36 cellular contexts compared by ENCODE assay signal in the genomic region with DNA sequence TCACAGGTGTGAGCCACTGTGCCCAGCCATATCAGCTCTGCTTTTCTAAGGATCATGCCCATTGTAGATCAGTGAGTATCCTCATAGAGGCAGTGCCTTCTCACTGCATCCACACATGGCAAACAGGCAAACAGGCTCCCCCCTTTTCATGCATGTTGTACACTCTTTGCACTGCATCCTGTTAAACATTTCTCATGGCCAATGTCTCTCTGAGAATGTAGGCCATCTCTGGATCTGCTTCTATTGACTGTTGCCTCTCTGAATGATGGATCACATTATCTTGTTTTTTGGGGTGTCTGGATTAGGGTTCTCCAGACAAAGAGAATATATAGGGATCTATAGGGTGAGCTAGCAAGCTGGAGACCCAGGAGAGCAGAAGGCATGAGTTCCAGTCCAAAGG.
"Had no signal": no experiment of that assay in that cellular context is flagged by ENCODE, and none has a peak within 500 bp of the region (broad histone marks: within the 10 kb centered on the region; RNA-seq: fewer than 3 reads in every experiment).

No MANE protein-coding gene starts in this region.

- H3K27me3 ChIP-seq: adrenal gland, ascending aorta, breast epithelium, dorsolateral prefrontal cortex, esophagus muscularis mucosa, foreskin keratinocyte, gastrocnemius medialis, heart right ventricle had no signal

- H3K4me3 Mint-ChIP-seq: activated B cell treated with CpG ODN at 0.5 μM for 24 hours; activated CD8-positive, alpha-beta T cell treated with anti-CD3 and anti-CD28 coated beads for 36 hours; activated naive CD4-positive, alpha-beta T cell treated with anti-CD3 and anti-CD28 coated beads for 36 hours; activated naive CD4-positive, alpha-beta T cell treated with anti-CD3 and anti-CD28 coated beads, Interleukin-2, amount 50 U/mL, for 24 hours; activated naive CD8-positive, alpha-beta T cell treated with anti-CD3 and anti-CD28 coated beads for 36 hours; activated naive CD8-positive, alpha-beta T cell treated with anti-CD3 and anti-CD28 coated beads, Interleukin-2, amount 50 U/mL, for 24 hours; activated T-helper 1 cell treated with anti-CD3 and anti-CD28 coated beads, Interleukin-12 subunit alpha, Interleukin-12 subunit beta, Interleukin-2, Interleukin-4 antibody, amounts not matched to agents 30 ng/mL and 10 ng/mL and 1 ng/mL, durations not matched to agents 14 hours and 24 hours and 36 hours; brain; central memory CD8-positive, alpha-beta T cell; dendritic cell treated with granulocyte-macrophage colony-stimulating factor and Interleukin-4, amounts not matched to agents 40 ng/mL and 50 ng/mL, for 4 days; endodermal cell; T-helper 17 cell; T-helper 2 cell treated with Interferon-gamma antibody and Interleukin-4, amounts not matched to agents 5 μg/mL and 100 μg/mL, for 36 hours had no signal

- ATAC-seq: activated CD4-positive, CD25-positive, alpha-beta regulatory T cell treated with anti-CD3 and anti-CD28 coated beads, Interleukin-2, amount 50 U/mL, for 24 hours; activated CD8-positive, alpha-beta T cell treated with anti-CD3 and anti-CD28 coated beads for 36 hours; activated naive CD8-positive, alpha-beta T cell treated with anti-CD3 and anti-CD28 coated beads, Interleukin-2, amount 50 U/mL, for 24 hours; foreskin keratinocyte; gastrocnemius medialis; heart right ventricle; T-helper 17 cell had no signal

- H3K9me3 ChIP-seq: adrenal gland, gastrocnemius medialis had no signal

- H3K36me3 ChIP-seq: adrenal gland, ascending aorta, breast epithelium, esophagus muscularis mucosa, gastrocnemius medialis, heart right ventricle, WERI-Rb-1 had no signal

- H3K27ac ChIP-seq: adrenal gland, ascending aorta, breast epithelium, coronary artery, dorsolateral prefrontal cortex, esophagus muscularis mucosa, foreskin keratinocyte, gastrocnemius medialis, heart right ventricle, WERI-Rb-1 had no signal

- H3K27ac Mint-ChIP-seq: activated B cell treated with CpG ODN at 0.5 μM for 24 hours; activated CD8-positive, alpha-beta T cell treated with anti-CD3 and anti-CD28 coated beads for 36 hours; activated naive CD4-positive, alpha-beta T cell treated with anti-CD3 and anti-CD28 coated beads for 36 hours; activated naive CD4-positive, alpha-beta T cell treated with anti-CD3 and anti-CD28 coated beads, Interleukin-2, amount 50 U/mL, for 24 hours; activated naive CD8-positive, alpha-beta T cell treated with anti-CD3 and anti-CD28 coated beads for 36 hours; activated naive CD8-positive, alpha-beta T cell treated with anti-CD3 and anti-CD28 coated beads, Interleukin-2, amount 50 U/mL, for 24 hours; activated T-helper 1 cell treated with anti-CD3 and anti-CD28 coated beads, Interleukin-12 subunit alpha, Interleukin-12 subunit beta, Interleukin-2, Interleukin-4 antibody, amounts not matched to agents 30 ng/mL and 10 ng/mL and 1 ng/mL, durations not matched to agents 14 hours and 24 hours and 36 hours; activated T-helper 2 cell treated with anti-CD3 and anti-CD28 coated beads, Interferon-gamma antibody, Interleukin-2, Interleukin-4, amounts not matched to agents 10 μg/mL and 5 μg/mL and 100 μg/mL, durations not matched to agents 14 hours and 24 hours and 36 hours; brain; dendritic cell treated with granulocyte-macrophage colony-stimulating factor and Interleukin-4, amounts not matched to agents 40 ng/mL and 50 ng/mL, for 4 days; endodermal cell; T-helper 17 cell; T-helper 2 cell treated with Interferon-gamma antibody and Interleukin-4, amounts not matched to agents 5 μg/mL and 100 μg/mL, for 36 hours had no signal

- H3K4me1 Mint-ChIP-seq: activated naive CD4-positive, alpha-beta T cell treated with anti-CD3 and anti-CD28 coated beads, Interleukin-2, amount 50 U/mL, for 24 hours; activated naive CD8-positive, alpha-beta T cell treated with anti-CD3 and anti-CD28 coated beads for 36 hours; activated naive CD8-positive, alpha-beta T cell treated with anti-CD3 and anti-CD28 coated beads, Interleukin-2, amount 50 U/mL, for 24 hours; brain; central memory CD8-positive, alpha-beta T cell; endodermal cell; T-helper 17 cell had no signal

- H3K36me3 Mint-ChIP-seq: brain had no signal

- H3K4me3 ChIP-seq: adrenal gland, ascending aorta, breast epithelium, coronary artery, dorsolateral prefrontal cortex, esophagus muscularis mucosa, gastrocnemius medialis, heart right ventricle had no signal

- H3K4me1 ChIP-seq: adrenal gland, ascending aorta, breast epithelium, esophagus muscularis mucosa, foreskin keratinocyte, gastrocnemius medialis, heart right ventricle had no signal

- H3K27me3 Mint-ChIP-seq: activated B cell treated with CpG ODN at 0.5 μM for 24 hours; activated CD8-positive, alpha-beta T cell treated with anti-CD3 and anti-CD28 coated beads for 36 hours; activated naive CD4-positive, alpha-beta T cell treated with anti-CD3 and anti-CD28 coated beads, Interleukin-2, amount 50 U/mL, for 24 hours; activated naive CD8-positive, alpha-beta T cell treated with anti-CD3 and anti-CD28 coated beads for 36 hours; activated naive CD8-positive, alpha-beta T cell treated with anti-CD3 and anti-CD28 coated beads, Interleukin-2, amount 50 U/mL, for 24 hours; central memory CD8-positive, alpha-beta T cell; dendritic cell treated with granulocyte-macrophage colony-stimulating factor and Interleukin-4, amounts not matched to agents 40 ng/mL and 50 ng/mL, for 4 days; T-helper 17 cell had no signal

- H3K9me3 Mint-ChIP-seq: activated naive CD8-positive, alpha-beta T cell treated with anti-CD3 and anti-CD28 coated beads, Interleukin-2, amount 50 U/mL, for 24 hours had no signal

- DNase-seq: activated B cell treated with CpG ODN at 0.5 μM for 24 hours; activated CD4-positive, alpha-beta T cell treated with anti-CD3 and anti-CD28 coated beads for 48 hours; activated CD4-positive, alpha-beta T cell treated with anti-CD3 and anti-CD28 coated beads, Interleukin-2, amount 50 U/mL, for 1 hour; activated CD4-positive, alpha-beta T cell treated with anti-CD3 and anti-CD28 coated beads, Interleukin-2, amount 50 U/mL, for 48 hours; activated CD8-positive, alpha-beta memory T cell treated with anti-CD3 and anti-CD28 coated beads for 24 hours; activated CD8-positive, alpha-beta T cell treated with anti-CD3 and anti-CD28 coated beads for 36 hours; activated effector memory CD4-positive, alpha-beta T cell treated with anti-CD3 and anti-CD28 coated beads, Interleukin-2, amount 50 U/mL, for 16 hours; activated naive CD4-positive, alpha-beta T cell treated with anti-CD3 and anti-CD28 coated beads for 36 hours; activated naive CD8-positive, alpha-beta T cell treated with anti-CD3 and anti-CD28 coated beads for 36 hours; activated naive CD8-positive, alpha-beta T cell treated with anti-CD3 and anti-CD28 coated beads, Interleukin-2, amount 50 U/mL, for 24 hours; activated T-cell treated with anti-CD3 and anti-CD28 coated beads, Interleukin-2, amount 50 U/mL, for 1 hour; activated T-cell treated with anti-CD3 and anti-CD28 coated beads, Interleukin-2, amount 50 U/mL, for 48 hours; adrenal gland; dorsolateral prefrontal cortex; effector memory CD4-positive, alpha-beta T cell; endodermal cell; erythroblast; foreskin keratinocyte; gastrocnemius medialis; heart right ventricle; T-helper 1 cell; T-helper 17 cell; T1000; WERI-Rb-1 had no signal
